ENCODE assay signal across 26 cellular contexts in genomic region chr20:44480097-44480496, GRCh38.
"Had no signal": no experiment of that assay in that cellular context is flagged by ENCODE, and none has a peak within 500 bp of the region (broad histone marks: within the 10 kb centered on the region; RNA-seq: fewer than 3 reads in every experiment).

No MANE protein-coding gene starts in this region.

- DNase-seq: activated CD4-positive, alpha-beta T cell treated with anti-CD3 and anti-CD28 coated beads, Interleukin-2, amount 10 ng/mL, durations not matched to agents 24 days and 14 days; activated CD4-positive, alpha-beta T cell treated with anti-CD3 and anti-CD28 coated beads, Interleukin-2, amount 50 U/mL, for 48 hours; activated CD4-positive, CD25-positive, alpha-beta regulatory T cell treated with anti-CD3 and anti-CD28 coated beads, Interleukin-2, amount 50 U/mL, for 72 hours; activated CD8-positive, alpha-beta memory T cell treated with anti-CD3 and anti-CD28 coated beads, Interleukin-2, amount 10 ng/mL, durations not matched to agents 7 days and 5 days; activated gamma-delta T cell; activated naive CD4-positive, alpha-beta T cell treated with anti-CD3 and anti-CD28 coated beads for 36 hours; activated T-cell treated with anti-CD3 and anti-CD28 coated beads, Interleukin-2, amount 50 U/mL, for 48 hours; amygdala; Kasumi-1; KBM-7; NCI-H1092; NCI-H1417; NCI-H1930; NCI-H2107; NCI-H510A treated with DMSO at 0.1 percent for 48 hours; NCI-H69; NK-92 treated with Interleukin-12 subunit alpha and Interleukin-12 subunit beta, amount 100 ng/mL, for 24 hours; PC-9; SIG-M5; T-helper 17 cell; T-helper 9 cell had no signal

- H3K4me3 ChIP-seq: PC-9 had no signal

- H3K4me3 Mint-ChIP-seq: activated CD4-positive, alpha-beta T cell treated with anti-CD3 and anti-CD28 coated beads, Interleukin-2, amount 10 ng/mL, durations not matched to agents 24 days and 14 days; activated CD8-positive, alpha-beta memory T cell treated with anti-CD3 and anti-CD28 coated beads, Interleukin-2, amount 10 ng/mL, durations not matched to agents 7 days and 5 days; activated naive CD4-positive, alpha-beta T cell treated with anti-CD3 and anti-CD28 coated beads for 36 hours; activated naive CD8-positive, alpha-beta T cell; activated T-helper 17 cell treated with anti-CD3 and anti-CD28 coated beads, Interleukin-2, amount 50 U/mL, for 72 hours; brain; central memory CD8-positive, alpha-beta T cell; T-helper 17 cell; WTC11 had no signal

- H3K27ac Mint-ChIP-seq: activated CD4-positive, alpha-beta T cell treated with anti-CD3 and anti-CD28 coated beads, Interleukin-2, amount 10 ng/mL, durations not matched to agents 24 days and 14 days; activated CD8-positive, alpha-beta memory T cell treated with anti-CD3 and anti-CD28 coated beads, Interleukin-2, amount 10 ng/mL, durations not matched to agents 7 days and 5 days; activated naive CD4-positive, alpha-beta T cell treated with anti-CD3 and anti-CD28 coated beads for 36 hours; activated naive CD8-positive, alpha-beta T cell; T-helper 17 cell; WTC11 had no signal

- H3K4me2 ChIP-seq: PC-9 had no signal

- H3K27ac ChIP-seq: PC-9 had no signal

- H2AFZ ChIP-seq: PC-9 had no signal

- H3K27me3 Mint-ChIP-seq: activated CD4-positive, alpha-beta T cell treated with anti-CD3 and anti-CD28 coated beads, Interleukin-2, amount 10 ng/mL, durations not matched to agents 24 days and 14 days; activated CD8-positive, alpha-beta memory T cell treated with anti-CD3 and anti-CD28 coated beads, Interleukin-2, amount 10 ng/mL, durations not matched to agents 7 days and 5 days; activated naive CD8-positive, alpha-beta T cell; activated T-helper 17 cell treated with anti-CD3 and anti-CD28 coated beads, Interleukin-2, amount 50 U/mL, for 72 hours; brain; central memory CD8-positive, alpha-beta T cell; T-helper 17 cell had no signal

- H3K9me3 Mint-ChIP-seq: activated CD4-positive, alpha-beta T cell treated with anti-CD3 and anti-CD28 coated beads, Interleukin-2, amount 10 ng/mL, durations not matched to agents 24 days and 14 days; activated naive CD4-positive, alpha-beta T cell treated with anti-CD3 and anti-CD28 coated beads for 36 hours; activated T-helper 17 cell treated with anti-CD3 and anti-CD28 coated beads, Interleukin-2, amount 50 U/mL, for 72 hours; brain; central memory CD8-positive, alpha-beta T cell; WTC11 had no signal

- ATAC-seq: activated CD8-positive, alpha-beta memory T cell treated with anti-CD3 and anti-CD28 coated beads, Interleukin-2, amount 10 ng/mL, durations not matched to agents 7 days and 5 days; activated T-helper 17 cell treated with anti-CD3 and anti-CD28 coated beads, Interleukin-2, amount 50 U/mL, for 72 hours; T-helper 17 cell; WTC11 had no signal
